In the genomic region with DNA sequence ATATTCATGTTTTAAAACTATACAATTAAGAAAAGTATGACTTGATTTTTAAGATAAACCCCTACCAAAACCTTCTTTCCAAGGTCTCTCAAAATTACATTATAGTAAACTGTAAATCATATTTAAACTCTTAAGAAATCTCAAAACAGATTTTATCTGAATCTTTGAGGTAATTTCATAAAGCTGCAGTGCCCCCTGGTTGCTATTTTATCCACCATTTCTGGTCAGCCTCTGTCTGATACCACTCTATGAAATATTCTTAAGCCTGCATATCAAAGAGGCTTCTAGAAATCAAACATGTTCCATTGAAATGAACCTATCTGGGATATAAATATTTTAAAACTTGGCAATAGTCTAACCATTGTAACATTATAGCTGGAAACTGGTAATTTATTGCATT, we compare ENCODE assay signal across 1 cellular context.
TF ChIP-seq lines count a peak whose summit lies in the region.

No MANE protein-coding gene starts in this region.

TF ChIP-seq in H1, 55 proteins besides CTCF, POLR2A, EP300 and RAD21:
- TF ChIP-seq PHF8 (conservative IDR thresholded peaks at IDR 0.05; ENCODE audit: low read depth, low read length) (no peak), ZNF274 (IDR thresholded peaks at IDR 0.05; ENCODE audit: borderline replicate concordance, extremely low read depth, low read length) (no peak), CEBPB (IDR thresholded peaks at IDR 0.05; ENCODE audit: low read depth, low read length) (no peak), MAFK (IDR thresholded peaks at IDR 0.05; ENCODE audit: low read depth, low read length) (no peak), GABPA (IDR thresholded peaks at IDR 0.05; ENCODE audit: borderline replicate concordance, insufficient read depth, low read length) (no peak), KDM1A (IDR thresholded peaks at IDR 0.05; ENCODE audit: borderline replicate concordance, low read length) (no peak), BCL11A (IDR thresholded peaks at IDR 0.05; ENCODE audit: low read depth in 2 of 2, low read length in 2 of 2) (no peak)
